Comparison of ENCODE assay signal across 19 cellular contexts in genomic region chrX:70505451-70505841, GRCh38.
A peak's percentile ranks its signal among the peaks of the same experiment; 100 is the strongest.
DNase-seq lines count a peak whose midpoint lies in the region; ATAC-seq and TF ChIP-seq lines count a peak whose summit lies in the region.
"Had no signal": no experiment of that assay in that cellular context is flagged by ENCODE, and none has a peak within 500 bp of the region (broad histone marks: within the 10 kb centered on the region; RNA-seq: fewer than 3 reads in every experiment).

No MANE protein-coding gene starts in this region.

- H3K36me3 Mint-ChIP-seq in activated CD4-positive, alpha-beta T cell treated with anti-CD3 and anti-CD28 coated beads, Interleukin-2, amount 10 ng/mL, durations not matched to agents 24 days and 14 days (ENCODE audit: low read depth), result peaks cover 16% of the 10 kb centered on the region
- peaks cover 20% of the 10 kb centered on the region for H3K36me3 Mint-ChIP-seq in activated T-helper 17 cell treated with anti-CD3 and anti-CD28 coated beads, Interleukin-2, amount 50 U/mL, for 72 hours (ENCODE audit: low read depth)
- H3K36me3 Mint-ChIP-seq in progenitor cell of endocrine pancreas (ENCODE audit: insufficient read depth), result peaks cover 19% of the 10 kb centered on the region

- peak overlapping the region; percentile 28 for H3K4me3 Mint-ChIP-seq in activated CD4-positive, alpha-beta T cell treated with anti-CD3 and anti-CD28 coated beads, Interleukin-2, amount 10 ng/mL, durations not matched to agents 24 days and 14 days
- peak overlapping the region; percentile 72 for H3K4me3 Mint-ChIP-seq in activated T-helper 17 cell treated with anti-CD3 and anti-CD28 coated beads, Interleukin-2, amount 50 U/mL, for 72 hours
- H3K4me3 Mint-ChIP-seq in progenitor cell of endocrine pancreas (ENCODE audit: low read depth), result no peak overlapping the region
- H3K4me3 Mint-ChIP-seq: IgD-negative memory B cell had no signal

- H3K9me3 Mint-ChIP-seq in activated CD4-positive, alpha-beta T cell treated with anti-CD3 and anti-CD28 coated beads, Interleukin-2, amount 10 ng/mL, durations not matched to agents 24 days and 14 days, result peaks cover 6% of the 10 kb centered on the region
- H3K9me3 Mint-ChIP-seq in activated T-helper 17 cell treated with anti-CD3 and anti-CD28 coated beads, Interleukin-2, amount 50 U/mL, for 72 hours, result peaks cover 6% of the 10 kb centered on the region
- H3K9me3 Mint-ChIP-seq in progenitor cell of endocrine pancreas (ENCODE audit: low read depth), result peaks cover 17% of the 10 kb centered on the region

- H3K27me3 Mint-ChIP-seq in activated CD4-positive, alpha-beta T cell treated with anti-CD3 and anti-CD28 coated beads, Interleukin-2, amount 10 ng/mL, durations not matched to agents 24 days and 14 days, result no peaks in the 10 kb centered on the region
- H3K27me3 Mint-ChIP-seq in activated T-helper 17 cell treated with anti-CD3 and anti-CD28 coated beads, Interleukin-2, amount 50 U/mL, for 72 hours, result peaks cover 5% of the 10 kb centered on the region
- H3K27me3 Mint-ChIP-seq in progenitor cell of endocrine pancreas, result no peaks in the 10 kb centered on the region

- H3K18ac ChIP-seq in neuronal stem cell (ENCODE audit: low read length), result no peak overlapping the region

- whole genome bisulfite sequencing in neuronal stem cell (ENCODE audit: extremely low coverage in 2 of 2, insufficient read length in 2 of 2, insufficient replicate concordance in 1 of 2), 2 donors, result no CpG with 5 or more reads among the region's 4 CpGs

- H2AFZ ChIP-seq in neuronal stem cell (ENCODE audit: low read length), result no peak overlapping the region

- no peak overlapping the region for H3K14ac ChIP-seq in neuronal stem cell (ENCODE audit: low read length)

- no peak overlapping the region for H2AK5ac ChIP-seq in neuronal stem cell (ENCODE audit: low read depth, low read length)

- H3K4me3 ChIP-seq in HEK293 (ENCODE audit: low read depth, low read length), result no peak overlapping the region
- no peak overlapping the region for H3K4me3 ChIP-seq in neuronal stem cell (ENCODE audit: low read length in 2 of 2)
- H3K4me3 ChIP-seq: GM12878 had no signal

- H3K27ac ChIP-seq in HEK293 (ENCODE audit: extremely low read depth, low read depth, low read length) (no peak overlapping the region), neuronal stem cell (replicated peaks; ENCODE audit: low read length) (peak overlapping the region; percentile 43)

- H2BK15ac ChIP-seq in neuronal stem cell (ENCODE audit: low read length), result no peak overlapping the region

- no peak overlapping the region for H3K9ac ChIP-seq in neuronal stem cell (ENCODE audit: low read depth, low read length, poor library complexity)

- ATAC-seq in activated T-helper 17 cell treated with anti-CD3 and anti-CD28 coated beads, Interleukin-2, amount 50 U/mL, for 72 hours (replicated peaks), result no peak
- ATAC-seq in HG02852 (IDR thresholded peaks at IDR 0.05; ENCODE audit: unreplicated experiment), result no peak
- ATAC-seq: GM12878 had no signal

- no peak for DNase-seq in activated CD4-positive, alpha-beta T cell treated with anti-CD3 and anti-CD28 coated beads, Interleukin-2, amount 10 ng/mL, durations not matched to agents 24 days and 14 days
- no peak for DNase-seq in activated CD4-positive, alpha-beta T cell treated with anti-CD3 and anti-CD28 coated beads, Interleukin-2, amount 50 U/mL, for 1 hour
- DNase-seq in neuronal stem cell (ENCODE audit: low spot score) (no peak), HPDE6-E6E7 (ENCODE audit: extremely low spot score) (no peak), progenitor cell of endocrine pancreas (ENCODE audit: low spot score, unreplicated experiment) (no peak)
- DNase-seq: 8988T, BE2C, DMS 273 treated with DMSO at 0.1 percent for 48 hours, GDM1, NCI-H1105, NCI-H1694, NCI-H226, NCI-H526, SHP77 had no signal

- peaks cover 35% of the 10 kb centered on the region for H3K4me1 Mint-ChIP-seq in activated CD4-positive, alpha-beta T cell treated with anti-CD3 and anti-CD28 coated beads, Interleukin-2, amount 10 ng/mL, durations not matched to agents 24 days and 14 days
- peaks cover 29% of the 10 kb centered on the region for H3K4me1 Mint-ChIP-seq in activated T-helper 17 cell treated with anti-CD3 and anti-CD28 coated beads, Interleukin-2, amount 50 U/mL, for 72 hours
- H3K4me1 Mint-ChIP-seq in progenitor cell of endocrine pancreas (ENCODE audit: low read depth), result peaks cover 22% of the 10 kb centered on the region

- H2BK120ac ChIP-seq in neuronal stem cell (ENCODE audit: low read depth, low read length), result no peak overlapping the region

- POLR2A ChIA-PET in HEK293 (lab: Yijun Ruan, JAX), result no interaction called here

- no peak overlapping the region for H3K23ac ChIP-seq in neuronal stem cell (ENCODE audit: low read depth, low read length, poor library complexity)

- intact Hi-C loops in activated CD4-positive, alpha-beta T cell treated with anti-CD3 and anti-CD28 coated beads, Interleukin-2, amount 10 ng/mL, durations not matched to agents 24 days and 14 days (cut with micrococcal nuclease), result loop anchor here (5.0 to 10.0 kb wide), 2 partner anchors 89 to 167 kb away; no protein-coding TSS in a partner anchor

- no peak overlapping the region for H2BK5ac ChIP-seq in neuronal stem cell (ENCODE audit: low read length)

- CTCF ChIA-PET in HEK293 (lab: Yijun Ruan, JAX), result interaction anchor here (0.7 to 1.2 kb wide), 3 partner anchors 24 to 51 kb away, joined by 3 to 5 read pairs (median 3); no protein-coding TSS in a partner anchor

- peak overlapping the region; percentile 74 for H3K27ac Mint-ChIP-seq in activated CD4-positive, alpha-beta T cell treated with anti-CD3 and anti-CD28 coated beads, Interleukin-2, amount 10 ng/mL, durations not matched to agents 24 days and 14 days
- H3K27ac Mint-ChIP-seq in activated T-helper 17 cell treated with anti-CD3 and anti-CD28 coated beads, Interleukin-2, amount 50 U/mL, for 72 hours, result peak overlapping the region; percentile 77
- H3K27ac Mint-ChIP-seq in progenitor cell of endocrine pancreas, result no peak overlapping the region
- H3K27ac Mint-ChIP-seq: IgD-negative memory B cell had no signal

- peaks cover 8 to 47% of the 10 kb centered on the region in 2 experiments for H3K36me3 ChIP-seq in HEK293 (ENCODE audit: control insufficient read depth in 2 of 2, insufficient read depth in 1 of 2, low read length in 2 of 2)
- peaks cover 16 to 47% of the 10 kb centered on the region in 2 donors for H3K36me3 ChIP-seq in neuronal stem cell (replicated peaks in 1 of 2; ENCODE audit: control insufficient read depth in 2 of 2, insufficient read depth in 2 of 2, low read length in 2 of 2)
- H3K36me3 ChIP-seq: BE2C had no signal

- TF ChIP-seq CTCF in HEK293 (tag by site-specific recombination; IDR thresholded peaks at IDR 0.05) (no peak), progenitor cell of endocrine pancreas (IDR thresholded peaks at IDR 0.05; ENCODE audit: unreplicated experiment) (no peak)

- no peak overlapping the region for H3K4ac ChIP-seq in neuronal stem cell (ENCODE audit: low read length)

- no peak overlapping the region for H4K91ac ChIP-seq in neuronal stem cell (ENCODE audit: low read depth, low read length, poor library complexity)

- H3K9me3 ChIP-seq in HEK293 (ENCODE audit: control insufficient read depth, insufficient read depth, low read depth, low read length), result no peaks in the 10 kb centered on the region
- no peaks in the 10 kb centered on the region for H3K9me3 ChIP-seq in neuronal stem cell (replicated peaks in 1 of 2; ENCODE audit: control insufficient read depth in 2 of 2, insufficient read depth in 1 of 2, low read depth in 1 of 2, low read length in 2 of 2)
- H3K9me3 ChIP-seq: BE2C had no signal

- no peaks in the 10 kb centered on the region for H3K79me1 ChIP-seq in neuronal stem cell (ENCODE audit: low read depth, low read length)

- H2BK12ac ChIP-seq in neuronal stem cell (ENCODE audit: low read length), result no peak overlapping the region

- no peaks in the 10 kb centered on the region for H3K27me3 ChIP-seq in neuronal stem cell (ENCODE audit: control insufficient read depth in 3 of 3, insufficient read depth in 3 of 3, low read depth in 1 of 3, low read length in 3 of 3)
- H3K27me3 ChIP-seq: BE2C had no signal

- H4K8ac ChIP-seq in neuronal stem cell (ENCODE audit: low read depth, low read length), result no peak overlapping the region

- H3K4me1 ChIP-seq in HEK293 (ENCODE audit: control insufficient read depth, insufficient read depth, low read length) (no peaks in the 10 kb centered on the region), neuronal stem cell (ENCODE audit: control insufficient read depth in 2 of 2, insufficient read depth in 1 of 2, low read depth in 1 of 2, low read length in 2 of 2) (no peaks in the 10 kb centered on the region)
- H3K4me1 ChIP-seq: BE2C had no signal

- no peak overlapping the region for H3K4me2 ChIP-seq in neuronal stem cell (ENCODE audit: insufficient read depth, low read length, poor library complexity, severe bottlenecking)

TF ChIP-seq in HEK293, 187 proteins besides CTCF, POLR2A, EP300 and RAD21:
- TF ChIP-seq ZBTB17 (tag by site-specific recombination; IDR thresholded peaks at IDR 0.05), result no peak
- TF ChIP-seq SCRT1 (tag by site-specific recombination; IDR thresholded peaks at IDR 0.05; ENCODE audit: borderline replicate concordance), result 0 out of 2 replicates have a peak, but pooled peaks have one; percentile 12
